23 cellular contexts compared by ENCODE assay signal in genomic region chr2:192145496-192145895, GRCh38. TPM values are rescaled to one million over a fixed set of nuclear protein-coding genes. Genes with fewer than 3 reads are reported as not detected.
A peak's percentile ranks its signal among the peaks of the same experiment; 100 is the strongest.
DNase-seq lines count a peak whose midpoint lies in the region; ATAC-seq and TF ChIP-seq lines count a peak whose summit lies in the region.
"Had no signal": no experiment of that assay in that cellular context is flagged by ENCODE, and none has a peak within 500 bp of the region (broad histone marks: within the 10 kb centered on the region; RNA-seq: fewer than 3 reads in every experiment).

No MANE protein-coding gene starts in this region.

- CTCF ChIA-PET in MCF 10A (lab: Yijun Ruan, JAX) = no interaction called here

- DNase-seq in MCF 10A (ENCODE audit: unreplicated experiment) = no peak
- DNase-seq in breast epithelium (ENCODE audit: low spot score in 2 of 2) = no peak
- DNase-seq in fibroblast of mammary gland (ENCODE audit: low read depth) = peak; percentile 76
- DNase-seq in thyroid gland = no peak
- no peak for DNase-seq in germinal center (ENCODE audit: low spot score)
- DNase-seq in activated CD4-positive, alpha-beta T cell treated with anti-CD3 and anti-CD28 coated beads for 4 hours = no peak
- no peak for DNase-seq in activated CD4-positive, alpha-beta T cell treated with anti-CD3 and anti-CD28 coated beads, Interleukin-2, amount 50 U/mL, for 4 hours
- DNase-seq: BE2C; CD4-positive, CD25-positive, alpha-beta regulatory T cell; DMS153; GOT3; NCI-H1417 treated with DMSO at 0.1 percent for 48 hours; NCI-H187 treated with DMSO at 0.1 percent for 48 hours; NCI-H345; NCI-H526; PC-9 had no signal

- H3K36me3 ChIP-seq in breast epithelium (no peaks in the 10 kb centered on the region), thyroid gland (no peaks in the 10 kb centered on the region)
- H3K36me3 ChIP-seq: BE2C had no signal

- TF ChIP-seq POLR2A in breast epithelium (IDR thresholded peaks at IDR 0.05) (no peak), thyroid gland (IDR thresholded peaks at IDR 0.05) (no peak)

- H3K9me3 ChIP-seq in breast epithelium = no peaks in the 10 kb centered on the region
- H3K9me3 ChIP-seq in thyroid gland = no peaks in the 10 kb centered on the region
- H3K9me3 ChIP-seq: BE2C had no signal

- no peaks in the 10 kb centered on the region for H3K27me3 ChIP-seq in breast epithelium
- H3K27me3 ChIP-seq in thyroid gland = no peaks in the 10 kb centered on the region
- H3K27me3 ChIP-seq: BE2C had no signal

- H3K27ac Mint-ChIP-seq in MCF 10A (ENCODE audit: low read depth, unreplicated experiment) = peak overlapping the region; percentile 11
- H3K27ac Mint-ChIP-seq: CD4-positive, CD25-positive, alpha-beta regulatory T cell had no signal

- no peak overlapping the region for H3K4me3 Mint-ChIP-seq in MCF 10A (ENCODE audit: unreplicated experiment)
- H3K4me3 Mint-ChIP-seq: CD4-positive, CD25-positive, alpha-beta regulatory T cell had no signal

- H3K36me3 Mint-ChIP-seq in MCF 10A (ENCODE audit: insufficient read depth, unreplicated experiment) = no peaks in the 10 kb centered on the region
- H3K36me3 Mint-ChIP-seq: CD4-positive, CD25-positive, alpha-beta regulatory T cell had no signal

- intact Hi-C loops in MCF 10A (cut with micrococcal nuclease) = loop anchor here (5.0 kb wide), 1 partner anchor 268 kb away; no protein-coding TSS in a partner anchor
- intact Hi-C loops in breast epithelium (cut with DNase I; ENCODE audit: low total_unique reads) = no loop called here
- intact Hi-C loops in thyroid gland (cut with DNase I) = no loop called here

- POLR2A ChIA-PET in MCF 10A (lab: Yijun Ruan, JAX) = no interaction called here

- no peak for TF ChIP-seq CTCF in MCF 10A (IDR thresholded peaks at IDR 0.05; ENCODE audit: unreplicated experiment)
- TF ChIP-seq CTCF in breast epithelium (IDR thresholded peaks at IDR 0.05) = no peak
- TF ChIP-seq CTCF in fibroblast of mammary gland (conservative IDR thresholded peaks at IDR 0.05; ENCODE audit: control insufficient read depth, insufficient read depth, low read depth, low read length) = no peak
- TF ChIP-seq CTCF in thyroid gland (IDR thresholded peaks at IDR 0.05) = no peak

- peaks cover 9% of the 10 kb centered on the region for H3K4me1 Mint-ChIP-seq in MCF 10A (ENCODE audit: insufficient read depth, unreplicated experiment)
- H3K4me1 Mint-ChIP-seq: CD4-positive, CD25-positive, alpha-beta regulatory T cell had no signal

- BruUV-seq in MCF 10A (replicated peaks; lab: Mats Ljungman, UMichigan) = no TSS peak

- no peaks in the 10 kb centered on the region for H3K27me3 Mint-ChIP-seq in MCF 10A (ENCODE audit: insufficient read depth, unreplicated experiment)

- WGBS in thyroid gland, 2 donors = 81 to 85% methylated on average over 3 of the region's 3 CpGs

- no peaks in the 10 kb centered on the region for H3K9me3 Mint-ChIP-seq in MCF 10A (ENCODE audit: unreplicated experiment)

- H3K27ac ChIP-seq in breast epithelium = no peak overlapping the region
- peak overlapping the region in 2 of 3 donors; percentile 6 to 52 for H3K27ac ChIP-seq in thyroid gland
- H3K27ac ChIP-seq: 22Rv1, KMS-11, PC-9, RWPE1 had no signal

- H3K4me3 ChIP-seq in breast epithelium (no peak overlapping the region), fibroblast of mammary gland (ENCODE audit: control insufficient read depth, low read depth, low read length) (no peak overlapping the region), thyroid gland (replicated peaks in 1 of 3) (no peak overlapping the region)
- H3K4me3 ChIP-seq: GM12878, PC-9 had no signal

- no peaks in the 10 kb centered on the region for H3K4me1 ChIP-seq in breast epithelium
- H3K4me1 ChIP-seq in thyroid gland = peaks cover 28 to 41% of the 10 kb centered on the region in 2 donors
- H3K4me1 ChIP-seq: BE2C had no signal

- ATAC-seq in SK-N-SH treated with all-trans-retinoic acid at 6 μM for 48 hours = 0 out of 3 replicates have a peak, but pooled peaks have one; percentile 10
- ATAC-seq: GM12878 had no signal

TF ChIP-seq in SK-N-SH treated with all-trans-retinoic acid at 6 μM for 48 hours, 23 proteins besides CTCF, POLR2A, EP300 and RAD21:
- no peak for TF ChIP-seq ESRRG (CRISPR knock-in tag; IDR thresholded peaks at IDR 0.05)
- no peak for TF ChIP-seq SNAI2 (CRISPR knock-in tag; IDR thresholded peaks at IDR 0.05)
- TF ChIP-seq PATZ1 (CRISPR knock-in tag; IDR thresholded peaks at IDR 0.05; ENCODE audit: borderline replicate concordance) = no peak
- no peak for TF ChIP-seq OSR1 (CRISPR knock-in tag; IDR thresholded peaks at IDR 0.05)
- no peak for TF ChIP-seq BACH2 (CRISPR knock-in tag; IDR thresholded peaks at IDR 0.05; ENCODE audit: borderline replicate concordance)
- TF ChIP-seq ZNF565 (CRISPR knock-in tag; conservative IDR thresholded peaks at IDR 0.05; ENCODE audit: low read depth) = no peak
- no peak for TF ChIP-seq CSDC2 (CRISPR knock-in tag; IDR thresholded peaks at IDR 0.05)
- TF ChIP-seq CREB5 (CRISPR knock-in tag; IDR thresholded peaks at IDR 0.05; ENCODE audit: low read depth) = no peak
- TF ChIP-seq GLIS3 (CRISPR knock-in tag; IDR thresholded peaks at IDR 0.05) = no peak
TF ChIP-seq in SK-N-SH treated with all-trans-retinoic acid at 6 μM for 48 hours: peak in this region for 0.

RNA-seq across cellular contexts. Expression of gene TMEFF2, which starts 49.2 kb away (rescaled TPM):
- total RNA-seq in MCF 10A (2022) (not detected in 2 replicates), breast epithelium (under 1 TPM in 1 of 3 donors, not detected in 2; 0.32 TPM), thyroid gland (under 1 TPM in 1 of 4 donors, not detected in 3; 0.11 TPM)
- total RNA-seq: CD4-positive, CD25-positive, alpha-beta regulatory T cell; Daoy; GM12878; HT-29; PC-9 had no signal

Comparison
In these comparisons a context has a peak if more than half of its experiments do, and no peak if none do; other contexts are left out.
1. H3K27ac ChIP-seq: peak in thyroid gland (2 of 3); none in breast epithelium (0 of 2).